8 cellular contexts compared by ENCODE assay signal in the genomic region with DNA sequence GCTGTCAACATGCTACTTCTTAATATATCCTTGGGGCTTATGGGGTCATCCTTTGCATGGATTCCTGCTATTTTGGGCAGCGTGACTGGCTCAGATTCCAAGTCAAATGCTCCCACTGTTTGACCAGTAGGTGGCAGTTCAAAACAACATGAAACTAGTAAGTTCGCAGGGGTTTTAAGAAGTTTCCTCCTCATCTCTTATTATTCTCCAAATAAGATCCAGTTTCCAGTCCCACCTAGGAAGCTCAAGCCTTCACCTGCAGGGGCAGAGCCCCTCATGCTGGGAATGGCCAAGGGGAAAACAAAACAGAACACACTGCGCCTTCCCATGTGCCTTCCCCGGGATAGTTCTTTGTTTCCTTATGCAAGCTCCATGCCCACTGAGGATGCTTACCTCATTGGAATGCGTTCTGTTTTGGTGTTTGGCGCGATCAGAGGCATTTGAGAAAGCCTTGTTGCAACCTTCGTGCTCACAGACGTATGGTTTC.
DNase-seq lines count a peak whose midpoint lies in the region; ATAC-seq and TF ChIP-seq lines count a peak whose summit lies in the region.

No MANE protein-coding gene starts in this region.

- TF ChIP-seq CTCF in AG04449 (IDR thresholded peaks at IDR 0.05; ENCODE audit: insufficient read depth, low read length, missing control alignments) (peak; percentile 69), foreskin fibroblast (IDR thresholded peaks at IDR 0.05; ENCODE audit: low read depth, low read length) (peak; percentile 82), GM13976 (IDR thresholded peaks at IDR 0.05; ENCODE audit: borderline replicate concordance, control extremely low read depth, extremely low read depth, insufficient read depth, missing control alignments) (no peak)

- no peak overlapping the region for H3K27ac ChIP-seq in trophoblast cell (ENCODE audit: low read depth, low read length)

- no peaks in the 10 kb centered on the region for H3K79me2 ChIP-seq in trophoblast cell (ENCODE audit: control insufficient read depth, insufficient read depth, low read length, poor library complexity)

- no peaks in the 10 kb centered on the region for H3K27me3 ChIP-seq in H7 (ENCODE audit: control insufficient read depth, insufficient read depth, low read length)
- no peaks in the 10 kb centered on the region for H3K27me3 ChIP-seq in trophoblast cell (ENCODE audit: insufficient read depth, low read length)

- H3K9me3 ChIP-seq in trophoblast cell (ENCODE audit: insufficient read depth, low read depth, low read length), result no peaks in the 10 kb centered on the region

- peaks cover 0 to 2% of the 10 kb centered on the region in 2 experiments for H3K4me1 ChIP-seq in trophoblast cell (ENCODE audit: control insufficient read depth in 1 of 2, insufficient read depth in 2 of 2, low read length in 2 of 2)

- H2AFZ ChIP-seq in trophoblast cell (ENCODE audit: insufficient read depth, low read length, poor library complexity), result no peak overlapping the region

- H3K79me1 ChIP-seq in trophoblast cell (ENCODE audit: low read length), result no peaks in the 10 kb centered on the region

- no peak overlapping the region for H2BK12ac ChIP-seq in trophoblast cell (ENCODE audit: low read length)

- no peak overlapping the region for H4K91ac ChIP-seq in trophoblast cell (ENCODE audit: low read depth, low read length)

- no peak overlapping the region for H3K18ac ChIP-seq in trophoblast cell (ENCODE audit: low read length)

- H2BK120ac ChIP-seq in trophoblast cell (ENCODE audit: insufficient read depth, low read length, poor library complexity), result no peak overlapping the region

- H4K8ac ChIP-seq in trophoblast cell (ENCODE audit: low read depth, low read length), result no peak overlapping the region

- WGBS in trophoblast cell (ENCODE audit: extremely low coverage, insufficient coverage, insufficient read length), result no CpG with 5 or more reads among the region's 9 CpGs

- H4K12ac ChIP-seq in trophoblast cell (ENCODE audit: low read depth, low read length), result no peak overlapping the region

- H2AK5ac ChIP-seq in trophoblast cell (ENCODE audit: low read length), result no peak overlapping the region

- H3K23ac ChIP-seq in trophoblast cell (ENCODE audit: low read length), result no peak overlapping the region

- DNase-seq in AG04449 (ENCODE audit: low read depth, low spot score), result no peak
- peak; percentile 59 for DNase-seq in H7
- DNase-seq in SK-MEL-5 (ENCODE audit: low read depth, low spot score), result peak; percentile 81
- peak; percentile 72 to 80 for DNase-seq in foreskin fibroblast
- DNase-seq in trophoblast cell, result peak in 1 of 2 donors; percentile 45
- DNase-seq in GM13976 (ENCODE audit: low spot score), result no peak
- DNase-seq in stimulated activated naive CD4-positive, alpha-beta T cell (lab: John Stamatoyannopoulos, UW), result no peak

- no peak for ATAC-seq in HG03460 (IDR thresholded peaks at IDR 0.05; ENCODE audit: unreplicated experiment)

- H3K4ac ChIP-seq in trophoblast cell (ENCODE audit: low read depth, low read length), result no peak overlapping the region

- H3K4me2 ChIP-seq in trophoblast cell (ENCODE audit: low read length), result peak overlapping the region; percentile 16

- CTCF ChIA-PET in AG04449 (lab: Yijun Ruan, JAX), result interaction anchor here (0.6 to 8.7 kb wide), 66 partner anchors 10 to 901 kb away, joined by 3 to 112 read pairs (median 4); no protein-coding TSS in a partner anchor

- POLR2A ChIA-PET in AG04449 (lab: Yijun Ruan, JAX), result no interaction called here

- no peak overlapping the region for H2BK5ac ChIP-seq in trophoblast cell (ENCODE audit: low read depth, low read length, poor library complexity)

- no peak overlapping the region for H3K9ac ChIP-seq in trophoblast cell (ENCODE audit: low read length)

- H3K4me3 ChIP-seq in AG04449 (ENCODE audit: low read depth, low read length) (no peak overlapping the region), H7 (ENCODE audit: insufficient read depth, low read depth, low read length) (no peak overlapping the region), foreskin fibroblast (ENCODE audit: low read depth in 1 of 2, low read length in 2 of 2) (no peak overlapping the region), trophoblast cell (ENCODE audit: low read depth, low read length) (no peak overlapping the region)

- no peak overlapping the region for H3K14ac ChIP-seq in trophoblast cell (ENCODE audit: low read length)

- H3K36me3 ChIP-seq in H7 (replicated peaks; ENCODE audit: control insufficient read depth, insufficient read depth, low read length) (no peaks in the 10 kb centered on the region), trophoblast cell (ENCODE audit: control insufficient read depth in 1 of 2, insufficient read depth in 2 of 2, low read length in 2 of 2) (peaks cover 0 to 16% of the 10 kb centered on the region in 2 experiments)

- in situ Hi-C loops in SK-MEL-5 (cut with HindIII; ENCODE audit: low pct_unique_long_range_greater_than_20kb, low sequenced_read_pairs) (loop anchor here (25.0 kb wide), 1 partner anchor 585 kb away; no protein-coding TSS in a partner anchor), GM13976 (cut with MboI; ENCODE audit: low sequenced_read_pairs, unreplicated experiment) (loop anchor here (25.0 kb wide), 1 partner anchor 710 kb away; no protein-coding TSS in a partner anchor)

Comparison
In these comparisons a context has a peak if more than half of its experiments do, and no peak if none do; other contexts are left out.
1. DNase-seq: peak in H7 (single experiment), SK-MEL-5 (single experiment) and foreskin fibroblast (2 of 2); none in AG04449 (single experiment), GM13976 (single experiment) and stimulated activated naive CD4-positive, alpha-beta T cell (0 of 6).